ENCODE assay signal across 21 cellular contexts in genomic region chr5:29230526-29231050, GRCh38.
"Had no signal": no experiment of that assay in that cellular context is flagged by ENCODE, and none has a peak within 500 bp of the region (broad histone marks: within the 10 kb centered on the region; RNA-seq: fewer than 3 reads in every experiment).

No MANE protein-coding gene starts in this region.

- ATAC-seq: effector memory CD8-positive, alpha-beta T cell; gastroesophageal sphincter; lower lobe of right lung; natural killer cell; sciatic nerve; stimulated activated memory B cell treated with anti-CD40 and anti-IgM and Interleukin-4, amounts not matched to agents 10 μg/mL and 1 μg/mL and 100 μg/mL, for 72 hours; upper lobe of right lung had no signal

- H2AFZ ChIP-seq: parathyroid adenoma had no signal

- H3K4me3 ChIP-seq: esophagus muscularis mucosa, gastroesophageal sphincter, left ventricle myocardium inferior, lower lobe of right lung, prostate gland, spleen, tibial artery, upper lobe of right lung, vagina had no signal

- H3K27me3 ChIP-seq: esophagus muscularis mucosa, gastroesophageal sphincter, spleen, tibial artery, upper lobe of right lung, vagina had no signal

- DNase-seq: effector memory CD8-positive, alpha-beta T cell; foreskin fibroblast; glutamatergic neuron; left ventricle myocardium inferior; lower lobe of right lung; natural killer cell; spleen; stimulated activated CD4-positive, alpha-beta T cell treated with anti-CD3 and anti-CD28 coated beads, Interleukin-15, amount 100 ng/mL, for 24 hours; stimulated activated CD4-positive, alpha-beta T cell treated with anti-CD3 and anti-CD28 coated beads, Interleukin-1b, Interleukin-23, amount 100 ng/mL, for 48 hours; stimulated activated CD4-positive, alpha-beta T cell treated with anti-CD3 and anti-CD28 coated beads, Interleukin-4, amount 100 ng/mL, for 24 hours; tibial artery; upper lobe of right lung had no signal

- H3K79me2 ChIP-seq: parathyroid adenoma had no signal

- H3K9ac ChIP-seq: parathyroid adenoma had no signal

- H3K36me3 ChIP-seq: esophagus muscularis mucosa, gastroesophageal sphincter, left ventricle myocardium inferior, lower lobe of right lung, prostate gland, spleen, tibial artery, upper lobe of right lung, vagina had no signal

- FAIRE-seq: keratinocyte had no signal

- H3K4me1 ChIP-seq: esophagus muscularis mucosa, gastroesophageal sphincter, left ventricle myocardium inferior, lower lobe of right lung, parathyroid adenoma, prostate gland, spleen, tibial artery, upper lobe of right lung, vagina had no signal

- H3K27ac ChIP-seq: epithelial cell of prostate, esophagus muscularis mucosa, gastroesophageal sphincter, left ventricle myocardium inferior, lower lobe of right lung, parathyroid adenoma, prostate gland, spleen, tibial artery, upper lobe of right lung, vagina had no signal

- H3K9me3 ChIP-seq: esophagus muscularis mucosa, gastroesophageal sphincter, lower lobe of right lung, prostate gland, tibial artery, upper lobe of right lung, vagina had no signal
